11 cellular contexts compared by ENCODE assay signal in genomic region chr5:13956441-13956840, GRCh38. TPM values are rescaled to one million over a fixed set of nuclear protein-coding genes. Genes with fewer than 3 reads are reported as not detected.
DNase-seq lines count a peak whose midpoint lies in the region; ATAC-seq, FAIRE-seq and TF ChIP-seq lines count a peak whose summit lies in the region.
"Had no signal": no experiment of that assay in that cellular context is flagged by ENCODE, and none has a peak within 500 bp of the region (broad histone marks: within the 10 kb centered on the region; RNA-seq: fewer than 3 reads in every experiment).

No MANE protein-coding gene starts in this region.

- 84% methylated on average over 3 of the region's 3 CpGs for WGBS in A549 (ENCODE audit: missing lambda C conversion rate)

- H3K4me1 Mint-ChIP-seq in neural progenitor cell: no peaks in the 10 kb centered on the region
- H3K4me1 Mint-ChIP-seq: CD4-positive, alpha-beta memory T cell had no signal

- no peak for TF ChIP-seq POLR2A in A549 (IDR thresholded peaks at IDR 0.05; ENCODE audit: low read length)

- TF ChIP-seq EP300 in A549 (IDR thresholded peaks at IDR 0.05): no peak

- H2AFZ ChIP-seq in neural progenitor cell (replicated peaks): peak overlapping the region; percentile 19

- no peak for ATAC-seq in A549
- ATAC-seq in GM21447 (IDR thresholded peaks at IDR 0.05; ENCODE audit: unreplicated experiment): no peak
- ATAC-seq: Right ventricle myocardium inferior had no signal

- H3K4me3 ChIP-seq in A549 (no peak overlapping the region), neural progenitor cell (no peak overlapping the region), brain microvascular endothelial cell (ENCODE audit: low read depth, low read length) (no peak overlapping the region)
- H3K4me3 ChIP-seq: BLaER1 treated with 17β-estradiol and CSF1 and Interleukin-3, amounts not matched to agents 10 nM and 100 nM had no signal

- H4K20me1 ChIP-seq in neural progenitor cell (ENCODE audit: low read depth): no peaks in the 10 kb centered on the region
- H4K20me1 ChIP-seq: BLaER1 treated with 17β-estradiol and CSF1 and Interleukin-3, amounts not matched to agents 10 nM and 100 nM had no signal

- TF ChIP-seq CTCF in A549 (IDR thresholded peaks at IDR 0.05) (no peak), VCaP (conservative IDR thresholded peaks at IDR 0.05) (no peak), neural progenitor cell (IDR thresholded peaks at IDR 0.05) (no peak), brain microvascular endothelial cell (IDR thresholded peaks at IDR 0.05; ENCODE audit: low read depth, low read length, missing control alignments) (no peak)

- H3K27me3 Mint-ChIP-seq in neural progenitor cell (ENCODE audit: insufficient read depth, low read depth): no peaks in the 10 kb centered on the region
- H3K27me3 Mint-ChIP-seq: CD4-positive, alpha-beta memory T cell had no signal

- no peaks in the 10 kb centered on the region for H3K4me1 ChIP-seq in A549
- H3K4me1 ChIP-seq in neural progenitor cell: no peaks in the 10 kb centered on the region

- in situ Hi-C loops in brain microvascular endothelial cell (cut with HindIII; ENCODE audit: low pct_ligation_motif_present, low sequenced_read_pairs): no loop called here

- no peak for TF ChIP-seq RAD21 in A549 (conservative IDR thresholded peaks at IDR 0.05 in 1 of 2, IDR thresholded peaks at IDR 0.05 in 1 of 2)

- no peak overlapping the region for H3K27ac Mint-ChIP-seq in neural progenitor cell
- H3K27ac Mint-ChIP-seq: CD4-positive, alpha-beta memory T cell had no signal

- no peaks in the 10 kb centered on the region for H3K79me2 ChIP-seq in neural progenitor cell (ENCODE audit: low read depth)

- intact Hi-C loops in posterior cingulate gyrus (cut with DNase I): no loop called here

- no peak overlapping the region for H3K9ac ChIP-seq in neural progenitor cell

- H3K36me3 ChIP-seq in neural progenitor cell: no peaks in the 10 kb centered on the region
- H3K36me3 ChIP-seq in brain microvascular endothelial cell (replicated peaks): no peaks in the 10 kb centered on the region
- H3K36me3 ChIP-seq: BLaER1 treated with 17β-estradiol and CSF1 and Interleukin-3, amounts not matched to agents 10 nM and 100 nM had no signal

- POLR2A ChIA-PET in A549 (lab: Yijun Ruan, JAX): no interaction called here

- H3K27ac ChIP-seq in A549: no peak overlapping the region
- H3K27ac ChIP-seq in VCaP: peak overlapping the region; percentile 63
- no peak overlapping the region for H3K27ac ChIP-seq in neural progenitor cell
- H3K27ac ChIP-seq in brain microvascular endothelial cell: no peak overlapping the region
- H3K27ac ChIP-seq: BLaER1 treated with 17β-estradiol and CSF1 and Interleukin-3, amounts not matched to agents 10 nM and 100 nM had no signal

- no peaks in the 10 kb centered on the region for H3K36me3 Mint-ChIP-seq in neural progenitor cell
- H3K36me3 Mint-ChIP-seq: CD4-positive, alpha-beta memory T cell had no signal

- no peak for DNase-seq in A549 (ENCODE audit: low read depth in 1 of 2, low spot score in 1 of 2)
- peak; percentile 51 for DNase-seq in Ammon's horn (ENCODE audit: low spot score)
- DNase-seq in neural progenitor cell (ENCODE audit: low spot score): no peak
- no peak for DNase-seq in brain microvascular endothelial cell
- DNase-seq in posterior cingulate gyrus: no peak
- DNase-seq: CD4-positive, alpha-beta memory T cell had no signal

- no peaks in the 10 kb centered on the region for H3F3A ChIP-seq in neural progenitor cell (ENCODE audit: low read depth)

- no peak overlapping the region for H3K4me2 ChIP-seq in A549
- no peak overlapping the region for H3K4me2 ChIP-seq in neural progenitor cell
- H3K4me2 ChIP-seq: BLaER1 treated with 17β-estradiol and CSF1 and Interleukin-3, amounts not matched to agents 10 nM and 100 nM had no signal

- no peak overlapping the region for H3K4me3 Mint-ChIP-seq in neural progenitor cell
- H3K4me3 Mint-ChIP-seq: CD4-positive, alpha-beta memory T cell had no signal

- CTCF ChIA-PET in A549 (lab: Yijun Ruan, JAX): interaction anchor here (0.9 to 1.3 kb wide), 5 partner anchors 9 to 692 kb away, joined by 3 to 4 read pairs (median 3); no protein-coding TSS in a partner anchor

- FAIRE-seq in A549 (lab: Jason Lieb, UNC): no peak

- no peaks in the 10 kb centered on the region for H3K9me3 ChIP-seq in A549
- no peaks in the 10 kb centered on the region for H3K9me3 ChIP-seq in neural progenitor cell (ENCODE audit: low read depth)

- no peaks in the 10 kb centered on the region for H3K27me3 ChIP-seq in neural progenitor cell
- no peaks in the 10 kb centered on the region for H3K27me3 ChIP-seq in brain microvascular endothelial cell (replicated peaks)
- H3K27me3 ChIP-seq: BLaER1 treated with 17β-estradiol and CSF1 and Interleukin-3, amounts not matched to agents 10 nM and 100 nM had no signal

- H3K9me3 Mint-ChIP-seq in neural progenitor cell: no peaks in the 10 kb centered on the region

TF ChIP-seq in A549, 52 proteins besides CTCF, POLR2A, EP300 and RAD21:
- TF ChIP-seq FOSB (CRISPR knock-in tag; IDR thresholded peaks at IDR 0.05): no peak
- TF ChIP-seq MAFK (IDR thresholded peaks at IDR 0.05; ENCODE audit: partially characterized antibody): peak; percentile 50

RNA-seq across cellular contexts. Expression of gene DNAH5, which starts 12.0 kb away (rescaled TPM):
- polyA plus RNA-seq in A549 (2011; rRNA removed) (1.0 TPM in 2 replicates), A549 (2017; fragmentation: RNase III; extraction: RNeasy Plus Mini Kit Qiagen cat#74134 plus additional on column Dnase treatment) (0.15 to 0.24 TPM (median 0.21 TPM) in 3 replicates)
- polyA plus RNA-seq in A549 (2012; cell fraction: cytosol; rRNA removed): 0.22 and 0.29 TPM in 2 replicates
- 0.38 and 0.59 TPM in 2 replicates for polyA plus RNA-seq in A549 (2012; cell fraction: nucleus; rRNA removed)
- polyA minus RNA-seq in A549 (2011; rRNA and poly(A)+ RNA removed): 1.8 and 2.3 TPM in 2 replicates
- total RNA-seq in neural progenitor cell (ENCODE audit: low replicate concordance): 0.39 and 0.62 TPM in 2 replicates
- total RNA-seq: CD4-positive, alpha-beta memory T cell; T-helper 1 cell treated with Interleukin-12 subunit alpha and Interleukin-12 subunit beta and Interleukin-4 antibody, amounts not matched to agents 30 ng/mL and 1 ng/mL, for 36 hours had no signal
- polyA plus RNA-seq: CD4-positive, alpha-beta memory T cell had no signal
